Comparison of ENCODE assay signal across 1 cellular context in genomic region chrX:136735604-136736003, GRCh38.
TF ChIP-seq lines count a peak whose summit lies in the region.

No MANE protein-coding gene starts in this region.

TF ChIP-seq in HepG2, 621 proteins besides CTCF, POLR2A, EP300 and RAD21 (continued from another document):
- TF ChIP-seq HOXA5 (CRISPR knock-in tag; IDR thresholded peaks at IDR 0.05), result no peak
